ENCODE assay signal across 18 cellular contexts in the genomic region with DNA sequence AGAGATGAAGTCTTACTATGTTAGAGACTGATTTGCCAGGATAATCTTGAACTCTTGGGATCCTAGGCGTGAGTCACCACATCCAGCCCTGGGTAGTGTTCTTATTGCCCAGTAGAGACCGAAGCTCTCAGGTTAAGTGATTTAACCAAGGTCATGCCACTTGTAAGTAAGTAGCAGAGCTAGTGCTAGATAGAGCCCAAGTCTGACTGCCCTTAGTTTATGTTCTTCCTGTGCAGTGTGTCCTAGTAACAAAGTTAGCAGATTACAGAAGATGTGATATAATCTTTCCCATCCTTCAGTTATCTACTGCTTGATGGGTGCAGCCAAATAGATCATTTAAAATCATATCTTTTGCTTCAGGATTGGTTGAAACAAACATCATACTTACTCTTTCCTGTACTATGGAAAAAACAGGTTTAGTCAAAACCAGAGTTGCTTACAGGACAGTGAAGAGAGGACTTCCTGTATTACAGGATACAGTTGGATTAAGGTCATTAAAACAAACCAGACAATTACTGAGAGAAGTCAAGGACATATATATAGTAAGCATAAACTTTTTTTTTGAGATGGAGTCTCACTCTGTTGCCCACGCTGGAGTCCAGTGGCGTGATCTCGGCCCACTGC. TPM values are rescaled to one million over a fixed set of nuclear protein-coding genes. Genes with fewer than 3 reads are reported as not detected.
DNase-seq lines count a peak whose midpoint lies in the region; ATAC-seq and FAIRE-seq lines count a peak whose summit lies in the region.
"Had no signal": no experiment of that assay in that cellular context is flagged by ENCODE, and none has a peak within 500 bp of the region (broad histone marks: within the 10 kb centered on the region; RNA-seq: fewer than 3 reads in every experiment).

No MANE protein-coding gene starts in this region.

- H3K27ac Mint-ChIP-seq in activated T-cell treated with anti-CD3 and anti-CD28 coated beads, Interleukin-2, amount 50 U/mL, for 72 hours, result peak overlapping the region; percentile 88
- H3K27ac Mint-ChIP-seq in activated CD4-positive, alpha-beta memory T cell treated with anti-CD3 and anti-CD28 coated beads, Interleukin-2, amount 10 ng/mL, durations not matched to agents 7 days and 5 days, result peak overlapping the region; percentile 82
- H3K27ac Mint-ChIP-seq in stimulated activated naive CD8-positive, alpha-beta T cell treated with anti-CD3 and anti-CD28 coated beads, Interleukin-15, Interleukin-2, amounts not matched to agents 100 ng/mL and 50 ng/mL, for 24 hours, result peak overlapping the region; percentile 90

- ATAC-seq in activated T-cell treated with anti-CD3 and anti-CD28 coated beads, Interleukin-2, amount 50 U/mL, for 72 hours (replicated peaks in 1 of 2), result peak; percentile 55 to 76
- no peak for ATAC-seq in activated T-cell treated with anti-CD3 and anti-CD28 coated beads, Interleukin-2, amount 50 U/mL, for 4 hours
- no peak for ATAC-seq in Right ventricle myocardium inferior
- ATAC-seq: gastroesophageal sphincter, K562 had no signal

- H3K4me1 Mint-ChIP-seq in activated T-cell treated with anti-CD3 and anti-CD28 coated beads, Interleukin-2, amount 50 U/mL, for 72 hours (ENCODE audit: low read depth), result peaks cover 60% of the 10 kb centered on the region
- H3K4me1 Mint-ChIP-seq in activated T-cell treated with anti-CD3 and anti-CD28 coated beads, Interleukin-2, amount 50 U/mL, for 4 hours (ENCODE audit: low read depth), result peaks cover 58% of the 10 kb centered on the region
- peaks cover 57% of the 10 kb centered on the region for H3K4me1 Mint-ChIP-seq in activated CD4-positive, alpha-beta memory T cell treated with anti-CD3 and anti-CD28 coated beads, Interleukin-2, amount 10 ng/mL, durations not matched to agents 7 days and 5 days
- H3K4me1 Mint-ChIP-seq in stimulated activated naive CD8-positive, alpha-beta T cell treated with anti-CD3 and anti-CD28 coated beads, Interleukin-15, Interleukin-2, amounts not matched to agents 100 ng/mL and 50 ng/mL, for 24 hours (ENCODE audit: low read depth), result peaks cover 57% of the 10 kb centered on the region

- H3K9me3 Mint-ChIP-seq in activated T-cell treated with anti-CD3 and anti-CD28 coated beads, Interleukin-2, amount 50 U/mL, for 72 hours, result no peaks in the 10 kb centered on the region
- H3K9me3 Mint-ChIP-seq in activated T-cell treated with anti-CD3 and anti-CD28 coated beads, Interleukin-2, amount 50 U/mL, for 4 hours, result no peaks in the 10 kb centered on the region
- no peaks in the 10 kb centered on the region for H3K9me3 Mint-ChIP-seq in activated CD4-positive, alpha-beta memory T cell treated with anti-CD3 and anti-CD28 coated beads, Interleukin-2, amount 10 ng/mL, durations not matched to agents 7 days and 5 days
- H3K9me3 Mint-ChIP-seq in stimulated activated naive CD8-positive, alpha-beta T cell treated with anti-CD3 and anti-CD28 coated beads, Interleukin-15, Interleukin-2, amounts not matched to agents 100 ng/mL and 50 ng/mL, for 24 hours, result no peaks in the 10 kb centered on the region

- intact Hi-C loops in Right ventricle myocardium inferior (cut with DNase I), result no loop called here

- peaks cover 2 to 37% of the 10 kb centered on the region in 2 donors for H3K36me3 Mint-ChIP-seq in activated T-cell treated with anti-CD3 and anti-CD28 coated beads, Interleukin-2, amount 50 U/mL, for 72 hours (ENCODE audit: insufficient read depth in 2 of 2)
- peaks cover 44% of the 10 kb centered on the region for H3K36me3 Mint-ChIP-seq in activated T-cell treated with anti-CD3 and anti-CD28 coated beads, Interleukin-2, amount 50 U/mL, for 4 hours (ENCODE audit: insufficient read depth)
- peaks cover 75% of the 10 kb centered on the region for H3K36me3 Mint-ChIP-seq in activated CD4-positive, alpha-beta memory T cell treated with anti-CD3 and anti-CD28 coated beads, Interleukin-2, amount 10 ng/mL, durations not matched to agents 7 days and 5 days (ENCODE audit: low read depth)
- H3K36me3 Mint-ChIP-seq in stimulated activated naive CD8-positive, alpha-beta T cell treated with anti-CD3 and anti-CD28 coated beads, Interleukin-15, Interleukin-2, amounts not matched to agents 100 ng/mL and 50 ng/mL, for 24 hours (ENCODE audit: low read depth), result peaks cover 60% of the 10 kb centered on the region

- POLR2A ChIA-PET in activated CD4-positive, alpha-beta memory T cell treated with anti-CD3 and anti-CD28 coated beads, Interleukin-2, amount 10 ng/mL, durations not matched to agents 7 days and 5 days (lab: Charles Lee), result interaction anchor here (5.2 kb wide), 1 partner anchor 13 kb away, joined by 19 read pairs; no protein-coding TSS in a partner anchor

- DNase-seq in activated T-cell treated with anti-CD3 and anti-CD28 coated beads, Interleukin-2, amount 50 U/mL, for 72 hours, result no peak
- DNase-seq in activated T-cell treated with anti-CD3 and anti-CD28 coated beads, Interleukin-2, amount 50 U/mL, for 4 hours, result no peak
- no peak for DNase-seq in activated CD4-positive, alpha-beta memory T cell treated with anti-CD3 and anti-CD28 coated beads, Interleukin-2, amount 10 ng/mL, durations not matched to agents 7 days and 5 days
- DNase-seq in iris pigment epithelial cell (ENCODE audit: low read depth) (peak; percentile 32), urothelium cell line (ENCODE audit: low spot score) (no peak), superior temporal gyrus (ENCODE audit: extremely low spot score) (no peak), Right ventricle myocardium inferior (ENCODE audit: missing footprints) (no peak)
- DNase-seq: activated CD4-positive, alpha-beta T cell treated with anti-CD3 and anti-CD28 coated beads for 4 hours; activated gamma-delta T cell; NCI-H1417 treated with DMSO at 0.1 percent for 48 hours; NCI-H510A treated with DMSO at 0.1 percent for 48 hours; stimulated activated naive CD4-positive, alpha-beta T cell treated with Interleukin-2 at 50 U/mL for 16 hours had no signal

- peak overlapping the region; percentile 1 to 44 for H3K4me3 Mint-ChIP-seq in activated T-cell treated with anti-CD3 and anti-CD28 coated beads, Interleukin-2, amount 50 U/mL, for 72 hours
- no peak overlapping the region for H3K4me3 Mint-ChIP-seq in activated T-cell treated with anti-CD3 and anti-CD28 coated beads, Interleukin-2, amount 50 U/mL, for 4 hours
- H3K4me3 Mint-ChIP-seq in activated CD4-positive, alpha-beta memory T cell treated with anti-CD3 and anti-CD28 coated beads, Interleukin-2, amount 10 ng/mL, durations not matched to agents 7 days and 5 days, result no peak overlapping the region
- H3K4me3 Mint-ChIP-seq in stimulated activated naive CD8-positive, alpha-beta T cell treated with anti-CD3 and anti-CD28 coated beads, Interleukin-15, Interleukin-2, amounts not matched to agents 100 ng/mL and 50 ng/mL, for 24 hours, result peak overlapping the region; percentile 23

- H3K27me3 Mint-ChIP-seq in activated T-cell treated with anti-CD3 and anti-CD28 coated beads, Interleukin-2, amount 50 U/mL, for 72 hours (ENCODE audit: low read depth), result no peaks in the 10 kb centered on the region
- H3K27me3 Mint-ChIP-seq in activated T-cell treated with anti-CD3 and anti-CD28 coated beads, Interleukin-2, amount 50 U/mL, for 4 hours (ENCODE audit: low read depth), result no peaks in the 10 kb centered on the region
- H3K27me3 Mint-ChIP-seq in activated CD4-positive, alpha-beta memory T cell treated with anti-CD3 and anti-CD28 coated beads, Interleukin-2, amount 10 ng/mL, durations not matched to agents 7 days and 5 days, result no peaks in the 10 kb centered on the region
- H3K27me3 Mint-ChIP-seq in stimulated activated naive CD8-positive, alpha-beta T cell treated with anti-CD3 and anti-CD28 coated beads, Interleukin-15, Interleukin-2, amounts not matched to agents 100 ng/mL and 50 ng/mL, for 24 hours, result no peaks in the 10 kb centered on the region

- CTCF ChIA-PET in activated CD4-positive, alpha-beta memory T cell treated with anti-CD3 and anti-CD28 coated beads, Interleukin-2, amount 10 ng/mL, durations not matched to agents 7 days and 5 days (lab: Charles Lee), result no interaction called here

- FAIRE-seq in urothelium cell line (lab: Jason Lieb, UNC), result no peak
- FAIRE-seq: endometrium, H54, K562, RCC 7860 had no signal

RNA-seq across cellular contexts. Expression of gene PABPC1L, which starts 9.5 kb away (rescaled TPM):
- 100 to 1,000 TPM; 138 to 162 TPM for total RNA-seq in activated T-cell treated with anti-CD3 and anti-CD28 coated beads, Interleukin-2, amount 50 U/mL, for 72 hours
- 10 to 100 TPM; 46.2 to 63.0 (median 50.2) TPM for total RNA-seq in activated T-cell treated with anti-CD3 and anti-CD28 coated beads, Interleukin-2, amount 50 U/mL, for 4 hours
- 10 to 100 TPM; 57.9 to 58.9 TPM for total RNA-seq in activated CD4-positive, alpha-beta memory T cell treated with anti-CD3 and anti-CD28 coated beads, Interleukin-2, amount 10 ng/mL, durations not matched to agents 7 days and 5 days
- total RNA-seq in Right ventricle myocardium inferior, result 2.3 TPM

RNA-seq across cellular contexts. Expression of gene YWHAB, which starts 14.8 kb away (rescaled TPM):
- 100 to 1,000 TPM; 196 to 198 TPM for total RNA-seq in activated T-cell treated with anti-CD3 and anti-CD28 coated beads, Interleukin-2, amount 50 U/mL, for 72 hours
- total RNA-seq in activated T-cell treated with anti-CD3 and anti-CD28 coated beads, Interleukin-2, amount 50 U/mL, for 4 hours, result 100 to 1,000 TPM; 278 to 293 (median 280) TPM
- total RNA-seq in activated CD4-positive, alpha-beta memory T cell treated with anti-CD3 and anti-CD28 coated beads, Interleukin-2, amount 10 ng/mL, durations not matched to agents 7 days and 5 days, result 100 to 1,000 TPM; 277 to 279 TPM
- 110 TPM for total RNA-seq in Right ventricle myocardium inferior

RNA-seq across cellular contexts. Expression of gene TOMM34, which starts 59.9 kb away (rescaled TPM):
- 10 to 100 TPM; 43.5 to 46.8 TPM for total RNA-seq in activated T-cell treated with anti-CD3 and anti-CD28 coated beads, Interleukin-2, amount 50 U/mL, for 72 hours
- 10 to 100 TPM; 70.8 to 76.6 (median 71.6) TPM for total RNA-seq in activated T-cell treated with anti-CD3 and anti-CD28 coated beads, Interleukin-2, amount 50 U/mL, for 4 hours
- total RNA-seq in activated CD4-positive, alpha-beta memory T cell treated with anti-CD3 and anti-CD28 coated beads, Interleukin-2, amount 10 ng/mL, durations not matched to agents 7 days and 5 days, result 10 to 100 TPM; 16.0 to 16.4 TPM
- total RNA-seq in Right ventricle myocardium inferior, result 10.3 TPM

Comparison
In these comparisons a context has a peak if more than half of its experiments do, and no peak if none do; other contexts are left out.
1. ATAC-seq: peak in activated T-cell treated with anti-CD3 and anti-CD28 coated beads, Interleukin-2, amount 50 U/mL, for 72 hours (2 of 2); none in activated T-cell treated with anti-CD3 and anti-CD28 coated beads, Interleukin-2, amount 50 U/mL, for 4 hours (0 of 2) and Right ventricle myocardium inferior (single experiment).
2. H3K4me3 Mint-ChIP-seq: peak in activated T-cell treated with anti-CD3 and anti-CD28 coated beads, Interleukin-2, amount 50 U/mL, for 72 hours (2 of 2) and stimulated activated naive CD8-positive, alpha-beta T cell treated with anti-CD3 and anti-CD28 coated beads, Interleukin-15, Interleukin-2, amounts not matched to agents 100 ng/mL and 50 ng/mL, for 24 hours (single experiment); none in activated T-cell treated with anti-CD3 and anti-CD28 coated beads, Interleukin-2, amount 50 U/mL, for 4 hours (single experiment) and activated CD4-positive, alpha-beta memory T cell treated with anti-CD3 and anti-CD28 coated beads, Interleukin-2, amount 10 ng/mL, durations not matched to agents 7 days and 5 days (single experiment).
3. RNA of gene PABPC1L, which starts 9.5 kb away (total RNA-seq): 138 to 162 TPM in activated T-cell treated with anti-CD3 and anti-CD28 coated beads, Interleukin-2, amount 50 U/mL, for 72 hours, 57.9 to 58.9 TPM in activated CD4-positive, alpha-beta memory T cell treated with anti-CD3 and anti-CD28 coated beads, Interleukin-2, amount 10 ng/mL, durations not matched to agents 7 days and 5 days and 46.2 to 63.0 TPM in activated T-cell treated with anti-CD3 and anti-CD28 coated beads, Interleukin-2, amount 50 U/mL, for 4 hours; 2.3 TPM in Right ventricle myocardium inferior (single experiment); every median in the first group is over 10 times any median in the second.
4. Peak in every context shown above with its lines, with median percentiles within 50 percentile points of each other: H3K27ac Mint-ChIP-seq.